Comparison of ENCODE assay signal across 10 cellular contexts in the genomic region with DNA sequence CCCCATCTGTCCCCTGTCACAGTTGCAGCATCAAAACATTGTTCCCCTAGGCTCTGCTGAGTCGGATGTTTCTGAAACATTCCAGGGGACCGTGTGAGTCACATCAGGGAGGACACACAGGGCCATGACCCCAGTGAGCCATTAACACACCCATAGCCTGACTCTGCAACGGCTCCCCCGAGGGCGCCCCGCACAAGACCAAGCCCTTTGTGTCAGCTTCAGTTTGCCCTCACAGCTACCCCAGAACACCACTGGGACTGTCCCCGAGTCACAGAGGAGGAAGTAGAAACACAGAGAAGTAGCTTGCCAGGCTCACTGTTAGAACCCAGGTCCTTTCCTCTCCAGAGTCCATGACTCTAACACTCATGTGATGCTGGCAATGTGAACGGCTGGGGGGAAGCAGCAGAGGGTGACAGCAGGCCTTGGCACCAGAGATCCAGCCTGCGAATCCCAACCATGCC.
DNase-seq lines count a peak whose midpoint lies in the region; ATAC-seq and TF ChIP-seq lines count a peak whose summit lies in the region.
"Had no signal": no experiment of that assay in that cellular context is flagged by ENCODE, and none has a peak within 500 bp of the region (broad histone marks: within the 10 kb centered on the region; RNA-seq: fewer than 3 reads in every experiment).

No MANE protein-coding gene starts in this region.

- H3K9me3 Mint-ChIP-seq in chondrocyte (ENCODE audit: low read depth), result peaks cover 5% of the 10 kb centered on the region

- no peak overlapping the region for H3K4me3 ChIP-seq in esophagus squamous epithelium

- peak overlapping the region in 1 of 4 donors; percentile 13 for H3K27ac ChIP-seq in esophagus squamous epithelium

- H3K4me3 Mint-ChIP-seq in chondrocyte (ENCODE audit: unreplicated experiment), result no peak overlapping the region
- H3K4me3 Mint-ChIP-seq: activated naive CD8-positive, alpha-beta T cell; naive thymus-derived CD8-positive, alpha-beta T cell had no signal

- peak; percentile 53 to 54 for DNase-seq in AML-193 (lab: John Stamatoyannopoulos, UW)
- no peak for DNase-seq in chondrocyte (ENCODE audit: low spot score)
- peak; percentile 59 for DNase-seq in midbrain (lab: John Stamatoyannopoulos, UW)
- no peak for DNase-seq in esophagus squamous epithelium (lab: John Stamatoyannopoulos, UW)
- no peak for DNase-seq in middle frontal gyrus (ENCODE audit: extremely low spot score, low spot score)
- DNase-seq in T-helper 1 cell, result no peak
- no peak for DNase-seq in stimulated activated naive CD4-positive, alpha-beta T cell treated with Interleukin-2 at 50 U/mL for 16 hours (lab: John Stamatoyannopoulos, UW)

- H3K36me3 ChIP-seq in esophagus squamous epithelium, result no peaks in the 10 kb centered on the region

- TF ChIP-seq CTCF in chondrocyte (IDR thresholded peaks at IDR 0.05), result no peak
- no peak for TF ChIP-seq CTCF in esophagus squamous epithelium (IDR thresholded peaks at IDR 0.05)

- H3K9me3 ChIP-seq in esophagus squamous epithelium, result no peaks in the 10 kb centered on the region

- peaks cover 0 to 9% (median 0%) of the 10 kb centered on the region in 3 donors for H3K4me1 ChIP-seq in esophagus squamous epithelium

- H3K27me3 ChIP-seq in esophagus squamous epithelium, result no peaks in the 10 kb centered on the region

- H3K27me3 Mint-ChIP-seq in chondrocyte (ENCODE audit: low read depth), result no peaks in the 10 kb centered on the region

- ATAC-seq in HG03064 (IDR thresholded peaks at IDR 0.05; ENCODE audit: low read depth, unreplicated experiment), result peak; percentile 57
- ATAC-seq: naive thymus-derived CD8-positive, alpha-beta T cell had no signal

- H3K36me3 Mint-ChIP-seq in chondrocyte (ENCODE audit: low read depth), result no peaks in the 10 kb centered on the region
- H3K36me3 Mint-ChIP-seq: activated naive CD8-positive, alpha-beta T cell; naive thymus-derived CD8-positive, alpha-beta T cell had no signal

- peaks cover 7% of the 10 kb centered on the region for H3K4me1 Mint-ChIP-seq in chondrocyte (ENCODE audit: low read depth)

- 30 to 36% methylated on average over 2 to 9 of the region's 9 CpGs for WGBS in esophagus squamous epithelium, 2 donors

- H3K27ac Mint-ChIP-seq in chondrocyte (ENCODE audit: unreplicated experiment), result peak overlapping the region; percentile 36
- H3K27ac Mint-ChIP-seq: activated naive CD8-positive, alpha-beta T cell; naive thymus-derived CD8-positive, alpha-beta T cell had no signal

- no peak for TF ChIP-seq POLR2A in esophagus squamous epithelium (IDR thresholded peaks at IDR 0.05)

- intact Hi-C loops in esophagus squamous epithelium (cut with DNase I), result no loop called here

Comparison
In these comparisons a context has a peak if more than half of its experiments do, and no peak if none do; other contexts are left out.
1. DNase-seq: peak in AML-193 (2 of 2) and midbrain (single experiment); none in chondrocyte (single experiment), esophagus squamous epithelium (single experiment), middle frontal gyrus (single experiment), T-helper 1 cell (0 of 5) and stimulated activated naive CD4-positive, alpha-beta T cell treated with Interleukin-2 at 50 U/mL for 16 hours (single experiment).